14 cellular contexts compared by ENCODE assay signal in the genomic region with DNA sequence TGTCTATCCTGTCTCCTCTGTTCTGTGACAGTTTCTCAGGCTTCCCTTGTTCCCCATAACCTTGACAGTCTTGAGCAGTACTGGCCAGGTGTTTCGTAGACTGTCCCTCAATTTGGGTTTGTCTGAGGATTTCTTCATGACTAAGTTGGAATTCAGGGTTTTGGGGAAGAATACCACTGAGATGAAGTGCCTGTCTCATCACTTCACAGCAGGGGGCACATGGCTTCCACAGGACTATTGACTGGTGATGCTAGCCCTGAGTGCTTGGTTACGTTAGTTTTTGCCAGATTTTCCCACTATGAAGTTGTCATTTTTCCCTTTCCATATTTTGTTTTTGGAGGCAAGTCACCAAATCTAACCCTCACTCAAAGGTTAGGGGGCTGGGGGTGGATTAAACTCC. TPM values are rescaled to one million over a fixed set of nuclear protein-coding genes. Genes with fewer than 3 reads are reported as not detected.
A peak's percentile ranks its signal among the peaks of the same experiment; 100 is the strongest.
DNase-seq lines count a peak whose midpoint lies in the region; ATAC-seq and TF ChIP-seq lines count a peak whose summit lies in the region.
"Had no signal": no experiment of that assay in that cellular context is flagged by ENCODE, and none has a peak within 500 bp of the region (broad histone marks: within the 10 kb centered on the region; RNA-seq: fewer than 3 reads in every experiment).

No MANE protein-coding gene starts in this region.

- intact Hi-C loops in PC-3 (cut with micrococcal nuclease), result no loop called here

- DNase-seq in activated T-cell treated with anti-CD3 and anti-CD28 coated beads, Interleukin-2, amount 50 U/mL, for 24 hours, result no peak
- no peak for DNase-seq in activated T-cell treated with anti-CD3 and anti-CD28 coated beads, Interleukin-2, amount 50 U/mL, for 72 hours
- peak; percentile 17 for DNase-seq in PC-3
- peak; percentile 37 for DNase-seq in fibroblast of mammary gland (ENCODE audit: low read depth)
- no peak for DNase-seq in retinal pigment epithelial cell (ENCODE audit: low read depth)
- DNase-seq in stimulated activated CD4-positive, alpha-beta T cell treated with anti-CD3 and anti-CD28 coated beads, Interleukin-4, amount 100 ng/mL, for 4 hours, result no peak
- DNase-seq in NCI-H2171 treated with DMSO at 0.1 percent for 48 hours (lab: John Stamatoyannopoulos, UW), result no peak
- DNase-seq: kidney; occipital lobe; stimulated activated CD4-positive, alpha-beta T cell treated with anti-CD3 and anti-CD28 coated beads, Interleukin-2, amount 100 ng/mL, for 48 hours; T-helper 17 cell had no signal

- POLR2A ChIA-PET in PC-3 (lab: Charles Lee; ENCODE audit: unreplicated experiment), result no interaction called here

- H3K4me1 Mint-ChIP-seq in activated T-cell treated with anti-CD3 and anti-CD28 coated beads, Interleukin-2, amount 50 U/mL, for 24 hours (ENCODE audit: low read depth), result no peaks in the 10 kb centered on the region
- H3K4me1 Mint-ChIP-seq in activated T-cell treated with anti-CD3 and anti-CD28 coated beads, Interleukin-2, amount 50 U/mL, for 72 hours (ENCODE audit: low read depth), result no peaks in the 10 kb centered on the region
- H3K4me1 Mint-ChIP-seq: B cell, T-helper 17 cell had no signal

- H3F3A ChIP-seq in PC-3 (ENCODE audit: low read length, unreplicated experiment), result no peaks in the 10 kb centered on the region

- no peaks in the 10 kb centered on the region for H3K27me3 Mint-ChIP-seq in activated T-cell treated with anti-CD3 and anti-CD28 coated beads, Interleukin-2, amount 50 U/mL, for 24 hours
- H3K27me3 Mint-ChIP-seq in activated T-cell treated with anti-CD3 and anti-CD28 coated beads, Interleukin-2, amount 50 U/mL, for 72 hours (ENCODE audit: low read depth), result no peaks in the 10 kb centered on the region
- H3K27me3 Mint-ChIP-seq: B cell, T-helper 17 cell had no signal

- no peaks in the 10 kb centered on the region for H4K20me1 ChIP-seq in PC-3 (ENCODE audit: low read length)

- H3K27ac Mint-ChIP-seq in activated T-cell treated with anti-CD3 and anti-CD28 coated beads, Interleukin-2, amount 50 U/mL, for 24 hours, result peak overlapping the region; percentile 16
- no peak overlapping the region for H3K27ac Mint-ChIP-seq in activated T-cell treated with anti-CD3 and anti-CD28 coated beads, Interleukin-2, amount 50 U/mL, for 72 hours
- H3K27ac Mint-ChIP-seq: B cell, T-helper 17 cell had no signal

- H3K4me3 Mint-ChIP-seq in activated T-cell treated with anti-CD3 and anti-CD28 coated beads, Interleukin-2, amount 50 U/mL, for 24 hours, result no peak overlapping the region
- no peak overlapping the region for H3K4me3 Mint-ChIP-seq in activated T-cell treated with anti-CD3 and anti-CD28 coated beads, Interleukin-2, amount 50 U/mL, for 72 hours
- H3K4me3 Mint-ChIP-seq: B cell, T-helper 17 cell had no signal

- CTCF ChIA-PET in PC-3 (lab: Charles Lee), result no interaction called here

- no peak for ATAC-seq in activated T-cell treated with anti-CD3 and anti-CD28 coated beads, Interleukin-2, amount 50 U/mL, for 72 hours (replicated peaks in 1 of 2)
- ATAC-seq in PC-3, result peak; percentile 35; the same call in 1 of the 2 replicates
- ATAC-seq in GM19452 (IDR thresholded peaks at IDR 0.05; ENCODE audit: unreplicated experiment), result no peak
- ATAC-seq: T-helper 17 cell had no signal

- no peaks in the 10 kb centered on the region for H3K36me3 ChIP-seq in PC-3 (ENCODE audit: low read depth, low read length)
- H3K36me3 ChIP-seq: adrenal gland had no signal

- BruUV-seq in PC-3 (replicated peaks; lab: Mats Ljungman, UMichigan), result no TSS peak

- no peak overlapping the region for H3K27ac ChIP-seq in PC-3 (ENCODE audit: low read length)
- H3K27ac ChIP-seq: adrenal gland had no signal

- H3K9me3 ChIP-seq in PC-3 (ENCODE audit: low read length), result no peaks in the 10 kb centered on the region
- H3K9me3 ChIP-seq: adrenal gland had no signal

- H3K4me1 ChIP-seq in PC-3 (ENCODE audit: insufficient read depth, low read length), result no peaks in the 10 kb centered on the region
- H3K4me1 ChIP-seq: adrenal gland had no signal

- no peak overlapping the region for H3K4me3 ChIP-seq in PC-3 (ENCODE audit: low read length)
- H3K4me3 ChIP-seq in fibroblast of mammary gland (ENCODE audit: control insufficient read depth, low read depth, low read length), result no peak overlapping the region
- H3K4me3 ChIP-seq in retinal pigment epithelial cell (ENCODE audit: low read length), result no peak overlapping the region
- H3K4me3 ChIP-seq: adrenal gland had no signal

- no peaks in the 10 kb centered on the region for H3K9me3 Mint-ChIP-seq in activated T-cell treated with anti-CD3 and anti-CD28 coated beads, Interleukin-2, amount 50 U/mL, for 24 hours
- peaks cover 2 to 5% of the 10 kb centered on the region in 2 donors for H3K9me3 Mint-ChIP-seq in activated T-cell treated with anti-CD3 and anti-CD28 coated beads, Interleukin-2, amount 50 U/mL, for 72 hours

- no peaks in the 10 kb centered on the region for H3K27me3 ChIP-seq in PC-3 (ENCODE audit: low read length)
- H3K27me3 ChIP-seq: adrenal gland had no signal

- H2AFZ ChIP-seq in PC-3 (ENCODE audit: low read length), result no peak overlapping the region

- peaks cover 6% of the 10 kb centered on the region for H3K36me3 Mint-ChIP-seq in activated T-cell treated with anti-CD3 and anti-CD28 coated beads, Interleukin-2, amount 50 U/mL, for 24 hours (ENCODE audit: low read depth)
- peaks cover 2 to 9% of the 10 kb centered on the region in 2 donors for H3K36me3 Mint-ChIP-seq in activated T-cell treated with anti-CD3 and anti-CD28 coated beads, Interleukin-2, amount 50 U/mL, for 72 hours (ENCODE audit: insufficient read depth in 2 of 2)

- no peaks in the 10 kb centered on the region for H3K9me2 ChIP-seq in PC-3 (replicated peaks; ENCODE audit: low read length)

- no peak overlapping the region for H3K9ac ChIP-seq in PC-3 (ENCODE audit: low read length)

- TF ChIP-seq CTCF in PC-3 (conservative IDR thresholded peaks at IDR 0.05; ENCODE audit: low read depth, low read length) (peak; percentile 48), fibroblast of mammary gland (conservative IDR thresholded peaks at IDR 0.05; ENCODE audit: control insufficient read depth, insufficient read depth, low read depth, low read length) (peak; percentile 42), retinal pigment epithelial cell (conservative IDR thresholded peaks at IDR 0.05; ENCODE audit: low read depth, low read length) (peak; percentile 17)

- H3K4me2 ChIP-seq in PC-3 (ENCODE audit: low read length), result no peak overlapping the region

- H3K79me2 ChIP-seq in PC-3 (ENCODE audit: low read length), result no peaks in the 10 kb centered on the region

RNA-seq across cellular contexts. Expression of a gene that starts 45.7 kb away (rescaled TPM):
- total RNA-seq in activated T-cell treated with anti-CD3 and anti-CD28 coated beads, Interleukin-2, amount 50 U/mL, for 72 hours, result not detected
- total RNA-seq in PC-3 (2014; rRNA removed), result 0.35 TPM in 1 of 2 replicates, not detected in the other
- total RNA-seq: B cell, occipital lobe, T-helper 17 cell had no signal

RNA-seq across cellular contexts. Expression of a gene that starts 53.7 kb away (rescaled TPM):
- 10 to 100 TPM; 13.8 to 17.0 TPM for total RNA-seq in activated T-cell treated with anti-CD3 and anti-CD28 coated beads, Interleukin-2, amount 50 U/mL, for 72 hours
- 4.2 and 7.7 TPM in 2 replicates for total RNA-seq in PC-3 (2014; rRNA removed)

RNA-seq across cellular contexts. Expression of a gene that starts 54.1 kb away (rescaled TPM):
- total RNA-seq in activated T-cell treated with anti-CD3 and anti-CD28 coated beads, Interleukin-2, amount 50 U/mL, for 72 hours, result 100 to 1,000 TPM; 148 to 179 TPM
- total RNA-seq in PC-3 (2014; rRNA removed), result 71.5 and 133 TPM in 2 replicates

Comparison
In these comparisons a context has a peak if more than half of its experiments do, and no peak if none do; other contexts are left out.
1. DNase-seq: peak in PC-3 (single experiment) and fibroblast of mammary gland (single experiment); none in activated T-cell treated with anti-CD3 and anti-CD28 coated beads, Interleukin-2, amount 50 U/mL, for 24 hours (single experiment), activated T-cell treated with anti-CD3 and anti-CD28 coated beads, Interleukin-2, amount 50 U/mL, for 72 hours (0 of 2), retinal pigment epithelial cell (single experiment), stimulated activated CD4-positive, alpha-beta T cell treated with anti-CD3 and anti-CD28 coated beads, Interleukin-4, amount 100 ng/mL, for 4 hours (0 of 2) and NCI-H2171 treated with DMSO at 0.1 percent for 48 hours (single experiment).
2. Peak in every context shown above with its lines, with median percentiles within 50 percentile points of each other: CTCF ChIP-seq.